ENCODE assay signal across 12 cellular contexts in the genomic region with DNA sequence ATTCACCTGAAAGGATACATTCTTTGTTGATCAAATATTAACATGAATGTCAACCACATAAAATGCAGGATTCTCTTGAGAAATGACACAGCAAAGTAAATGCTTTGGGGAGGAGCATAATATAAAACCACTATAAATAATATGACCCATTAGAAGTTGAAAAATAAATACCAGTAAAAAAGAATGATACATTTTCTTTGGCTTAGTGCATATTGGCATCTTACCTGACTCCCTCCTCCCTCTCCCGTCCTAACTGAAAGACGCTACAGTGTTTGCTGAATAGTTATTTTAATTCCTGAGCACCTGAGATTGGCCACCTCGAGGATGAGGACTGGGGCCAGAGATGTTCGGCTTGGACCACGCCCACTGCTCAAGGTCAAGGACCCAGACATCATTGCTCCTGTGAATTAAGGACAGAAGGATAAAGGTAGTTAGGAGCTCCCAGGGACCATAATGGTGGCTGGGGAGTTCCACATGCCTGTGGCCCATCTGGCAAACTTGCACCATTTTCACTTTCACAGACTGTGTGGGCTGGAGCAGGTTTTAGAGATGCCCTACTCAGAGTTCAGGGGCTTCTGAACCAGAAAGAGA.
"Had no signal": no experiment of that assay in that cellular context is flagged by ENCODE, and none has a peak within 500 bp of the region (broad histone marks: within the 10 kb centered on the region; RNA-seq: fewer than 3 reads in every experiment).

No MANE protein-coding gene starts in this region.

- H3K4me3 Mint-ChIP-seq: activated CD4-positive, alpha-beta T cell treated with anti-CD3 and anti-CD28 coated beads, Interleukin-2, amount 10 ng/mL, durations not matched to agents 7 days and 5 days; activated naive CD4-positive, alpha-beta T cell treated with anti-CD3 and anti-CD28 coated beads, Interleukin-2, amount 10 ng/mL, durations not matched to agents 7 days and 5 days; neural progenitor cell; stimulated activated naive B cell treated with anti-CD40 and anti-IgM and Interleukin-4, amounts not matched to agents 10 μg/mL and 1 μg/mL and 100 μg/mL, for 72 hours had no signal

- H3K27ac ChIP-seq: colonic mucosa, neural progenitor cell had no signal

- ATAC-seq: stimulated activated naive B cell treated with anti-CD40 and anti-IgM and Interleukin-4, amounts not matched to agents 10 μg/mL and 1 μg/mL and 100 μg/mL, for 72 hours had no signal

- H3K4me1 Mint-ChIP-seq: neural progenitor cell had no signal

- H3K4me1 ChIP-seq: neural progenitor cell had no signal

- H3K27ac Mint-ChIP-seq: activated T-helper 2 cell treated with anti-CD3 and anti-CD28 coated beads, Interferon-gamma antibody, Interleukin-2, Interleukin-4, amounts not matched to agents 10 μg/mL and 5 μg/mL and 100 μg/mL, durations not matched to agents 14 hours and 24 hours and 36 hours; neural progenitor cell had no signal

- H3K4me3 ChIP-seq: colonic mucosa, neural progenitor cell had no signal

- DNase-seq: activated CD4-positive, alpha-beta T cell treated with anti-CD3 and anti-CD28 coated beads, Interleukin-2, amount 10 ng/mL, durations not matched to agents 7 days and 5 days; activated CD8-positive, alpha-beta memory T cell treated with anti-CD3 and anti-CD28 coated beads for 24 hours; activated naive CD4-positive, alpha-beta T cell treated with anti-CD3 and anti-CD28 coated beads, Interleukin-2, amount 10 ng/mL, durations not matched to agents 7 days and 5 days; activated T-cell treated with anti-CD3 and anti-CD28 coated beads for 4 hours; colonic mucosa; islet precursor cell; stimulated activated naive B cell treated with anti-CD40 and anti-IgM and Interleukin-4, amounts not matched to agents 10 μg/mL and 1 μg/mL and 100 μg/mL, for 72 hours; T-helper 2 cell; trophoblast cell had no signal

- H3K9me3 Mint-ChIP-seq: activated CD4-positive, alpha-beta T cell treated with anti-CD3 and anti-CD28 coated beads, Interleukin-2, amount 10 ng/mL, durations not matched to agents 7 days and 5 days; activated naive CD4-positive, alpha-beta T cell treated with anti-CD3 and anti-CD28 coated beads, Interleukin-2, amount 10 ng/mL, durations not matched to agents 7 days and 5 days; activated T-helper 2 cell treated with anti-CD3 and anti-CD28 coated beads, Interferon-gamma antibody, Interleukin-2, Interleukin-4, amounts not matched to agents 10 μg/mL and 5 μg/mL and 100 μg/mL, durations not matched to agents 14 hours and 24 hours and 36 hours; neural progenitor cell; stimulated activated naive B cell treated with anti-CD40 and anti-IgM and Interleukin-4, amounts not matched to agents 10 μg/mL and 1 μg/mL and 100 μg/mL, for 72 hours had no signal

- FAIRE-seq: TTC549 had no signal

- H3K27me3 Mint-ChIP-seq: activated CD4-positive, alpha-beta T cell treated with anti-CD3 and anti-CD28 coated beads, Interleukin-2, amount 10 ng/mL, durations not matched to agents 7 days and 5 days; activated naive CD4-positive, alpha-beta T cell treated with anti-CD3 and anti-CD28 coated beads, Interleukin-2, amount 10 ng/mL, durations not matched to agents 7 days and 5 days; stimulated activated naive B cell treated with anti-CD40 and anti-IgM and Interleukin-4, amounts not matched to agents 10 μg/mL and 1 μg/mL and 100 μg/mL, for 72 hours had no signal

- H3K9me3 ChIP-seq: colonic mucosa had no signal

- H3K27me3 ChIP-seq: colonic mucosa, neural progenitor cell had no signal
